ENCODE assay signal across 7 cellular contexts in the genomic region with DNA sequence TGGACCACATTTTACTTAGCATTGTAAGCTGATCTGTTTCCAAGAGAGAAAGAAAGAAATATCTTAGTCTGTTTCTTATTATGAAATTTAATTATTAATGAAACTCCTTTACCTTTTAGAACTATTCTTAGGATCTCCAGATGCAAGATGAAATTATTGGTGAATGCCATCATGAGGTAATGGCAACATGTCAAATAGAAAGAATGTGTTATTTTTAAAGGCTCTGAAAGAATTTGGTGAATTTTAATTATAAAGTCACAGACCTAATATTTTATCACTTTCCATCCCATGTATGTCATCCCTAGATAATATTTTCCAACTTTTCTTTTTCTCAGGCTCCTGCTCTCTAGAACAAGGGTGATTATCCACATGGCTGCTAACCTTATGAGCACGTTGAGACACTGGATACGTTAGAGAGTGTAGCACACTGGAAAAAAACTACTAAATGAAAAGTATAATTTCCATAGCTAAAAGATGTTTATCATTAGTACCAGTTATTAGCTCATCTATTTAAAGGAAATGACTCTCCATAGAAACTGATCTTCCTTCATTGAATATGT.
"Had no signal": no experiment of that assay in that cellular context is flagged by ENCODE, and none has a peak within 500 bp of the region (broad histone marks: within the 10 kb centered on the region; RNA-seq: fewer than 3 reads in every experiment).

No MANE protein-coding gene starts in this region.

- H3K4me3 ChIP-seq: hepatocyte, lower lobe of right lung had no signal

- ATAC-seq: naive thymus-derived CD4-positive, alpha-beta T cell had no signal

- H3K27ac ChIP-seq: hepatocyte, lower lobe of right lung had no signal

- H3K9me3 ChIP-seq: lower lobe of right lung had no signal

- H3K27me3 ChIP-seq: hepatocyte had no signal

- H3K36me3 ChIP-seq: lower lobe of right lung had no signal

- H3K4me1 ChIP-seq: lower lobe of right lung had no signal

- DNase-seq: activated effector memory CD4-positive, alpha-beta T cell treated with Interleukin-2 at 50 U/mL for 16 hours; activated T-cell treated with anti-CD3 and anti-CD28 coated beads, Interleukin-2, amount 50 U/mL, for 24 hours; lower lobe of right lung; naive thymus-derived CD4-positive, alpha-beta T cell; small intestine; T-helper 2 cell had no signal
